ENCODE assay signal across 11 cellular contexts in the genomic region with DNA sequence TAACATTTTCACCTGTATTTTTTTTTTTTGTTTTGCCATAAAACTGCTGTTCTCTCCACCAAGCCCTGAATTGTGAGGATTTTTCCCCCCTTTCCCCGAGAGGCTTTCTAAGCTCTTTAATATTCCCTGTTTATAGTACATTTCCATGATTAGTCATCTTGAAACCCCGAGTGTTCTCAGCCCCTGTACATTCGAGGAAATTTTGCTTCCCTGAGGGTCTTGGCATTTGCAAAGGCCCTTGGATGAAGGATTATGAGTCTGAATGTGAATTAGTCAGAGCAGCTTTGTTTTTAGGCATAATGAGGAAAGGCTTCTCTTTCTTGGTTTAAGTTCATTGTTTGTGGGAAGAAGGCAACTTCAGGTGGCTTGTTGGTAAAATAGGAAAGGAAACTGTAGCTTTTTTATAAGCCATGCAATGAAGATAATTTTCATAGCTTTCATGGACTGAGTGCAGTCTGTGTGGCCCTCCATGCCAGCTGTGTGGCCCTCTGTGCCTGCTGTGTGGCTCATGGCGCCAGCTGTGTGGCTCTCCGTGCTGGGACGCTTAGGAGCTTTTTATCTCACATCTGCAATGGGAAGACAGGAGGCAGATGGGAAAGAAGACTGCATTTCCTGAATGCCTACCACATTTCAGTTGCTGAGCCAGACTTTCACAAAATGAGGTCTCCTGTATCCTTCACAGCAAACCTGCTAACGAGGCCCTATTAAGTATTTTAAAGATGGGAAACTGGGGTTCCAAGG.
A peak's percentile ranks its signal among the peaks of the same experiment; 100 is the strongest.
DNase-seq lines count a peak whose midpoint lies in the region; ATAC-seq and TF ChIP-seq lines count a peak whose summit lies in the region.
"Had no signal": no experiment of that assay in that cellular context is flagged by ENCODE, and none has a peak within 500 bp of the region (broad histone marks: within the 10 kb centered on the region; RNA-seq: fewer than 3 reads in every experiment).

No MANE protein-coding gene starts in this region.

- H3K4me1 Mint-ChIP-seq in nephron progenitor cell (peaks cover 84% of the 10 kb centered on the region), natural killer cell (no peaks in the 10 kb centered on the region)
- peaks cover 0 to 15% (median 0%) of the 10 kb centered on the region in 7 donors for H3K4me1 Mint-ChIP-seq in naive thymus-derived CD4-positive, alpha-beta T cell

- CTCF ChIA-PET in AG04450 (lab: Charles Lee): interaction anchor here (1.1 to 2.2 kb wide), 4 partner anchors 11 to 516 kb away, joined by 3 to 7 read pairs (median 6); no protein-coding TSS in a partner anchor
- CTCF ChIA-PET in naive thymus-derived CD4-positive, alpha-beta T cell (lab: Charles Lee): no interaction called here

- H3K27me3 Mint-ChIP-seq in nephron progenitor cell (ENCODE audit: low read depth, poor library complexity) (peaks cover 5% of the 10 kb centered on the region), natural killer cell (ENCODE audit: low read depth in 2 of 2) (peaks cover 24 to 87% of the 10 kb centered on the region in 2 donors)
- H3K27me3 Mint-ChIP-seq in naive thymus-derived CD4-positive, alpha-beta T cell: peaks cover 52 to 72% (median 59%) of the 10 kb centered on the region in 5 donors

- H3K36me3 Mint-ChIP-seq in nephron progenitor cell (ENCODE audit: low read depth): peaks cover 2% of the 10 kb centered on the region
- peaks cover 0 to 4% (median 0%) of the 10 kb centered on the region in 5 donors for H3K36me3 Mint-ChIP-seq in naive thymus-derived CD4-positive, alpha-beta T cell
- no peaks in the 10 kb centered on the region for H3K36me3 Mint-ChIP-seq in natural killer cell

- H3K4me3 Mint-ChIP-seq in nephron progenitor cell (peak overlapping the region; percentile 39), natural killer cell (no peak overlapping the region)
- no peak overlapping the region for H3K4me3 Mint-ChIP-seq in naive thymus-derived CD4-positive, alpha-beta T cell
- H3K4me3 Mint-ChIP-seq: activated T-cell treated with anti-CD3 and anti-CD28 coated beads, Interleukin-2, amount 50 U/mL, for 4 hours; stimulated activated naive CD8-positive, alpha-beta T cell treated with anti-CD3 and anti-CD28 coated beads, Interleukin-15, Interleukin-2, amounts not matched to agents 100 ng/mL and 50 ng/mL, for 24 hours had no signal

- no peaks in the 10 kb centered on the region for H3K4me1 ChIP-seq in naive thymus-derived CD4-positive, alpha-beta T cell (ENCODE audit: control insufficient read depth in 2 of 2, insufficient read depth in 2 of 2, low read length in 2 of 2)

- no peaks in the 10 kb centered on the region for H3K36me3 ChIP-seq in naive thymus-derived CD4-positive, alpha-beta T cell (ENCODE audit: control insufficient read depth in 2 of 3, insufficient read depth in 3 of 3, low read length in 3 of 3)

- H3K4me3 ChIP-seq in AG04450 (ENCODE audit: low read depth, low read length) (no peak overlapping the region), epithelial cell of esophagus (ENCODE audit: low read length) (no peak overlapping the region)
- H3K4me3 ChIP-seq in naive thymus-derived CD4-positive, alpha-beta T cell (ENCODE audit: low read length): no peak overlapping the region

- ATAC-seq in naive thymus-derived CD4-positive, alpha-beta T cell: no peak
- ATAC-seq in GM18520 (IDR thresholded peaks at IDR 0.05; ENCODE audit: unreplicated experiment) (no peak), natural killer cell (no peak)
- ATAC-seq: activated T-cell treated with anti-CD3 and anti-CD28 coated beads, Interleukin-2, amount 50 U/mL, for 4 hours had no signal

- TF ChIP-seq CTCF in AG04450 (IDR thresholded peaks at IDR 0.05; ENCODE audit: low read depth, low read length) (no peak), epithelial cell of esophagus (IDR thresholded peaks at IDR 0.05; ENCODE audit: insufficient read depth, low read depth, low read length, missing control alignments) (no peak), nephron progenitor cell (IDR thresholded peaks at IDR 0.05) (no peak), natural killer cell (IDR thresholded peaks at IDR 0.05) (no peak)

- H3K27ac Mint-ChIP-seq in nephron progenitor cell (peak overlapping the region; percentile 93), natural killer cell (no peak overlapping the region)
- no peak overlapping the region for H3K27ac Mint-ChIP-seq in naive thymus-derived CD4-positive, alpha-beta T cell
- H3K27ac Mint-ChIP-seq: stimulated activated naive CD8-positive, alpha-beta T cell treated with anti-CD3 and anti-CD28 coated beads, Interleukin-15, Interleukin-2, amounts not matched to agents 100 ng/mL and 50 ng/mL, for 24 hours had no signal

- POLR2A ChIA-PET in AG04450 (lab: Yijun Ruan, JAX): interaction anchor here (0.7 kb wide), 1 partner anchor 109 kb away, joined by 5 read pairs; no protein-coding TSS in a partner anchor
- POLR2A ChIA-PET in naive thymus-derived CD4-positive, alpha-beta T cell (lab: Charles Lee): no interaction called here

- no peak for DNase-seq in AG04450 (ENCODE audit: low read depth, low spot score)
- peak; percentile 71 for DNase-seq in NCI-H69 (lab: John Stamatoyannopoulos, UW)
- peak; percentile 55 for DNase-seq in epithelial cell of esophagus (ENCODE audit: low read depth)
- no peak for DNase-seq in nephron progenitor cell
- no peak for DNase-seq in OCI-M2 (lab: John Stamatoyannopoulos, UW; ENCODE audit: unreplicated experiment)
- no peak for DNase-seq in naive thymus-derived CD4-positive, alpha-beta T cell
- DNase-seq in natural killer cell: no peak
- DNase-seq: activated T-cell treated with anti-CD3 and anti-CD28 coated beads, Interleukin-2, amount 50 U/mL, for 4 hours; MV-4-11 had no signal

- no peaks in the 10 kb centered on the region for H3K9me3 Mint-ChIP-seq in nephron progenitor cell
- H3K9me3 Mint-ChIP-seq in naive thymus-derived CD4-positive, alpha-beta T cell: peaks cover 0 to 3% (median 0%) of the 10 kb centered on the region in 11 donors
- H3K9me3 Mint-ChIP-seq in natural killer cell: no peaks in the 10 kb centered on the region
- H3K9me3 Mint-ChIP-seq: activated T-cell treated with anti-CD3 and anti-CD28 coated beads, Interleukin-2, amount 50 U/mL, for 4 hours; stimulated activated naive CD8-positive, alpha-beta T cell treated with anti-CD3 and anti-CD28 coated beads, Interleukin-15, Interleukin-2, amounts not matched to agents 100 ng/mL and 50 ng/mL, for 24 hours had no signal

- intact Hi-C loops in naive thymus-derived CD4-positive, alpha-beta T cell (cut with micrococcal nuclease): no loop called here
- intact Hi-C loops in natural killer cell (cut with micrococcal nuclease): no loop called here

- H3K27ac ChIP-seq in AG04450 (ENCODE audit: low read depth, low read length): peak overlapping the region; percentile 82
- H3K27ac ChIP-seq in naive thymus-derived CD4-positive, alpha-beta T cell (ENCODE audit: low read depth, low read length): no peak overlapping the region

- H3K27me3 ChIP-seq in AG04450 (ENCODE audit: control insufficient read depth, insufficient read depth, low read length): no peaks in the 10 kb centered on the region
- H3K27me3 ChIP-seq in naive thymus-derived CD4-positive, alpha-beta T cell (ENCODE audit: control insufficient read depth in 2 of 2, insufficient read depth in 2 of 2, low read length in 2 of 2): peaks cover 0 to 5% of the 10 kb centered on the region in 2 donors

- H3K9me3 ChIP-seq in AG04450 (ENCODE audit: control insufficient read depth, insufficient read depth, low read length): no peaks in the 10 kb centered on the region
- no peaks in the 10 kb centered on the region for H3K9me3 ChIP-seq in naive thymus-derived CD4-positive, alpha-beta T cell (ENCODE audit: control insufficient read depth in 2 of 3, low read length in 3 of 3)

Comparison
In these comparisons a context has a peak if more than half of its experiments do, and no peak if none do; other contexts are left out.
1. DNase-seq: peak in NCI-H69 (single experiment) and epithelial cell of esophagus (single experiment); none in AG04450 (single experiment), nephron progenitor cell (single experiment), OCI-M2 (single experiment), naive thymus-derived CD4-positive, alpha-beta T cell (0 of 9) and natural killer cell (single experiment).